ENCODE assay signal across 9 cellular contexts in genomic region chr15:77599899-77600298, GRCh38. TPM values are rescaled to one million over a fixed set of nuclear protein-coding genes. Genes with fewer than 3 reads are reported as not detected.
A peak's percentile ranks its signal among the peaks of the same experiment; 100 is the strongest.
DNase-seq lines count a peak whose midpoint lies in the region; ATAC-seq and TF ChIP-seq lines count a peak whose summit lies in the region.
"Had no signal": no experiment of that assay in that cellular context is flagged by ENCODE, and none has a peak within 500 bp of the region (broad histone marks: within the 10 kb centered on the region; RNA-seq: fewer than 3 reads in every experiment).

No MANE protein-coding gene starts in this region.

- POLR2A ChIA-PET in PC-9 (lab: Charles Lee; ENCODE audit: unreplicated experiment) = no interaction called here

- no peaks in the 10 kb centered on the region for H3F3A ChIP-seq in OCI-LY1 (ENCODE audit: insufficient read depth, low read length)
- no peaks in the 10 kb centered on the region for H3F3A ChIP-seq in PC-9 (ENCODE audit: insufficient read depth, low read depth)

- H3K27ac Mint-ChIP-seq in activated naive CD8-positive, alpha-beta T cell treated with anti-CD3 and anti-CD28 coated beads for 36 hours = no peak overlapping the region
- no peak overlapping the region for H3K27ac Mint-ChIP-seq in activated naive CD8-positive, alpha-beta T cell treated with anti-CD3 and anti-CD28 coated beads, Interleukin-2, amount 50 U/mL, for 24 hours
- H3K27ac Mint-ChIP-seq: CD8-positive, alpha-beta T cell had no signal

- no peak overlapping the region for H3K4me3 Mint-ChIP-seq in activated naive CD8-positive, alpha-beta T cell treated with anti-CD3 and anti-CD28 coated beads for 36 hours
- no peak overlapping the region for H3K4me3 Mint-ChIP-seq in activated naive CD8-positive, alpha-beta T cell treated with anti-CD3 and anti-CD28 coated beads, Interleukin-2, amount 50 U/mL, for 24 hours
- H3K4me3 Mint-ChIP-seq: CD8-positive, alpha-beta T cell had no signal

- H3K4me2 ChIP-seq in OCI-LY1 (ENCODE audit: low read length) (no peak overlapping the region), PC-9 (no peak overlapping the region)

- H3K27me3 ChIP-seq in OCI-LY1 (ENCODE audit: insufficient read depth, low read length) = no peaks in the 10 kb centered on the region
- no peaks in the 10 kb centered on the region for H3K27me3 ChIP-seq in transverse colon
- no peaks in the 10 kb centered on the region for H3K27me3 ChIP-seq in PC-9 (ENCODE audit: insufficient read depth, low read depth)
- no peaks in the 10 kb centered on the region for H3K27me3 ChIP-seq in suprapubic skin

- intact Hi-C loops in transverse colon (cut with DNase I; ENCODE audit: low total_unique reads) (no loop called here), PC-9 (cut with micrococcal nuclease; ENCODE audit: unreplicated experiment) (no loop called here)

- no peaks in the 10 kb centered on the region for H3K79me2 ChIP-seq in OCI-LY1 (ENCODE audit: insufficient read depth, low read length)
- H3K79me2 ChIP-seq in PC-9 (ENCODE audit: low read depth) = no peaks in the 10 kb centered on the region

- no peaks in the 10 kb centered on the region for H4K20me1 ChIP-seq in OCI-LY1 (ENCODE audit: insufficient read depth, low read length)
- H4K20me1 ChIP-seq in PC-9 (ENCODE audit: insufficient read depth) = no peaks in the 10 kb centered on the region

- no peaks in the 10 kb centered on the region for H3K27me3 Mint-ChIP-seq in activated naive CD8-positive, alpha-beta T cell treated with anti-CD3 and anti-CD28 coated beads for 36 hours
- no peaks in the 10 kb centered on the region for H3K27me3 Mint-ChIP-seq in activated naive CD8-positive, alpha-beta T cell treated with anti-CD3 and anti-CD28 coated beads, Interleukin-2, amount 50 U/mL, for 24 hours

- in situ Hi-C loops in transverse colon (cut with MboI; ENCODE audit: low pct_ligation_motif_present in 1 of 4, low pct_unique_long_range_greater_than_20kb in 1 of 4, low sequenced_read_pairs in 3 of 4) = no loop called here

- TF ChIP-seq CTCF in OCI-LY1 (IDR thresholded peaks at IDR 0.05; ENCODE audit: low read length) (no peak), transverse colon (IDR thresholded peaks at IDR 0.05) (no peak), PC-9 (conservative IDR thresholded peaks at IDR 0.05) (no peak), suprapubic skin (IDR thresholded peaks at IDR 0.05) (no peak)

- H3K4me3 ChIP-seq in OCI-LY1 (ENCODE audit: low read depth, low read length, poor library complexity, severe bottlenecking) = no peak overlapping the region
- H3K4me3 ChIP-seq in transverse colon = no peak overlapping the region
- H3K4me3 ChIP-seq in PC-9 = no peak overlapping the region
- H3K4me3 ChIP-seq in suprapubic skin = no peak overlapping the region

- no peak for ATAC-seq in activated naive CD8-positive, alpha-beta T cell treated with anti-CD3 and anti-CD28 coated beads, Interleukin-2, amount 50 U/mL, for 24 hours
- no peak for ATAC-seq in GM21529 (IDR thresholded peaks at IDR 0.05; ENCODE audit: unreplicated experiment)
- ATAC-seq: CD8-positive, alpha-beta T cell had no signal

- CTCF ChIA-PET in PC-9 (lab: Charles Lee) = no interaction called here

- H3K9me2 ChIP-seq in OCI-LY1 (ENCODE audit: low read depth, low read length) (no peaks in the 10 kb centered on the region), PC-9 (ENCODE audit: insufficient read depth) (no peaks in the 10 kb centered on the region)

- peaks cover 9% of the 10 kb centered on the region for H3K4me1 ChIP-seq in OCI-LY1 (ENCODE audit: insufficient read depth, low read length, severe bottlenecking)
- no peaks in the 10 kb centered on the region for H3K4me1 ChIP-seq in transverse colon
- no peaks in the 10 kb centered on the region for H3K4me1 ChIP-seq in PC-9 (replicated peaks; ENCODE audit: insufficient read depth)
- no peaks in the 10 kb centered on the region for H3K4me1 ChIP-seq in suprapubic skin

- peak; percentile 8 for DNase-seq in activated naive CD8-positive, alpha-beta T cell treated with anti-CD3 and anti-CD28 coated beads for 36 hours
- DNase-seq in activated naive CD8-positive, alpha-beta T cell treated with anti-CD3 and anti-CD28 coated beads, Interleukin-2, amount 50 U/mL, for 24 hours = no peak
- DNase-seq in globus pallidus (ENCODE audit: low spot score) (peak; percentile 79), transverse colon (peak; percentile 33), PC-9 (no peak), suprapubic skin (ENCODE audit: low spot score in 2 of 2) (no peak)
- DNase-seq: CD8-positive, alpha-beta T cell had no signal

- TF ChIP-seq EP300 in transverse colon (IDR thresholded peaks at IDR 0.05; ENCODE audit: low read depth) (no peak), suprapubic skin (IDR thresholded peaks at IDR 0.05) (no peak)

- H3K36me3 ChIP-seq in OCI-LY1 (ENCODE audit: insufficient read depth, low read length) = no peaks in the 10 kb centered on the region
- H3K36me3 ChIP-seq in transverse colon = no peaks in the 10 kb centered on the region
- no peaks in the 10 kb centered on the region for H3K36me3 ChIP-seq in PC-9 (ENCODE audit: low read depth)
- no peaks in the 10 kb centered on the region for H3K36me3 ChIP-seq in suprapubic skin

- BruUV-seq in PC-9 (replicated peaks; lab: Mats Ljungman, UMichigan) = no TSS peak

- no peak overlapping the region for H3K27ac ChIP-seq in OCI-LY1 (ENCODE audit: low read depth, low read length, poor library complexity, severe bottlenecking)
- H3K27ac ChIP-seq in transverse colon = peak overlapping the region; percentile 7 to 44 (median 14)
- no peak overlapping the region for H3K27ac ChIP-seq in PC-9
- H3K27ac ChIP-seq in suprapubic skin = no peak overlapping the region

- WGBS in transverse colon (ENCODE audit: low coverage in 1 of 2), 2 donors = 40 to 76% methylated on average over 1 to 5 of the region's 5 CpGs
- WGBS in suprapubic skin = 91% methylated on average over 5 of the region's 5 CpGs

- no peaks in the 10 kb centered on the region for H3K9me3 Mint-ChIP-seq in activated naive CD8-positive, alpha-beta T cell treated with anti-CD3 and anti-CD28 coated beads for 36 hours
- no peaks in the 10 kb centered on the region for H3K9me3 Mint-ChIP-seq in activated naive CD8-positive, alpha-beta T cell treated with anti-CD3 and anti-CD28 coated beads, Interleukin-2, amount 50 U/mL, for 24 hours
- H3K9me3 Mint-ChIP-seq: CD8-positive, alpha-beta T cell had no signal

- H3K4me1 Mint-ChIP-seq in activated naive CD8-positive, alpha-beta T cell treated with anti-CD3 and anti-CD28 coated beads for 36 hours = peaks cover 4% of the 10 kb centered on the region
- H3K4me1 Mint-ChIP-seq in activated naive CD8-positive, alpha-beta T cell treated with anti-CD3 and anti-CD28 coated beads, Interleukin-2, amount 50 U/mL, for 24 hours = peaks cover 2% of the 10 kb centered on the region

- TF ChIP-seq POLR2A in transverse colon (IDR thresholded peaks at IDR 0.05) (no peak), suprapubic skin (IDR thresholded peaks at IDR 0.05) (no peak)

- H2AFZ ChIP-seq in OCI-LY1 (ENCODE audit: low read length) (peak overlapping the region; percentile 63; the same call in 1 of the 2 replicates), PC-9 (no peak overlapping the region)

- H3K9me3 ChIP-seq in OCI-LY1 (ENCODE audit: low read length) (no peaks in the 10 kb centered on the region), transverse colon (no peaks in the 10 kb centered on the region), PC-9 (ENCODE audit: insufficient read depth, low read depth) (no peaks in the 10 kb centered on the region), suprapubic skin (no peaks in the 10 kb centered on the region)

- H3K9ac ChIP-seq in OCI-LY1 (ENCODE audit: low read length) = no peak overlapping the region

- no peaks in the 10 kb centered on the region for H3K36me3 Mint-ChIP-seq in activated naive CD8-positive, alpha-beta T cell treated with anti-CD3 and anti-CD28 coated beads for 36 hours
- no peaks in the 10 kb centered on the region for H3K36me3 Mint-ChIP-seq in activated naive CD8-positive, alpha-beta T cell treated with anti-CD3 and anti-CD28 coated beads, Interleukin-2, amount 50 U/mL, for 24 hours (ENCODE audit: low read depth)
- H3K36me3 Mint-ChIP-seq: CD8-positive, alpha-beta T cell had no signal

RNA-seq across cellular contexts. Expression of gene LINGO1, which starts 32.8 kb away (rescaled TPM):
- not detected for total RNA-seq in activated naive CD8-positive, alpha-beta T cell treated with anti-CD3 and anti-CD28 coated beads for 36 hours
- under 1 TPM in 2 of 4 donors, not detected in 2; 0.27 to 0.95 TPM for total RNA-seq in transverse colon
- not detected in 2 replicates for total RNA-seq in PC-9 (2021)
- total RNA-seq in suprapubic skin = 10 to 100 TPM in 1 of 4 donors, 1 to 10 TPM in 3; 2.7 to 12.5 (median 4.9) TPM
- total RNA-seq: CD8-positive, alpha-beta T cell had no signal

Comparison
In these comparisons a context has a peak if more than half of its experiments do, and no peak if none do; other contexts are left out.
1. DNase-seq: peak in activated naive CD8-positive, alpha-beta T cell treated with anti-CD3 and anti-CD28 coated beads for 36 hours (single experiment), globus pallidus (single experiment) and transverse colon (single experiment); none in activated naive CD8-positive, alpha-beta T cell treated with anti-CD3 and anti-CD28 coated beads, Interleukin-2, amount 50 U/mL, for 24 hours (single experiment), PC-9 (0 of 2) and suprapubic skin (0 of 2).
2. H3K27ac ChIP-seq: peak in transverse colon (4 of 4); none in OCI-LY1 (single experiment), PC-9 (single experiment) and suprapubic skin (single experiment).